ENCODE assay signal across 8 cellular contexts in genomic region chrX:153474718-153475117, GRCh38. TPM values are rescaled to one million over a fixed set of nuclear protein-coding genes. Genes with fewer than 3 reads are reported as not detected.
A peak's percentile ranks its signal among the peaks of the same experiment; 100 is the strongest.
DNase-seq lines count a peak whose midpoint lies in the region; TF ChIP-seq lines count a peak whose summit lies in the region.

No MANE protein-coding gene starts in this region.

- peaks cover 33% of the 10 kb centered on the region for H3K4me1 ChIP-seq in left ventricle myocardium inferior

- H3K36me3 ChIP-seq in left ventricle myocardium inferior, result no peaks in the 10 kb centered on the region

- peak; percentile 33 for DNase-seq in NCI-H2029 (lab: John Stamatoyannopoulos, UW)
- DNase-seq in NCI-H2029 treated with DMSO at 0.1 percent for 48 hours (lab: John Stamatoyannopoulos, UW), result no peak
- peak; percentile 79 for DNase-seq in activated effector memory CD4-positive, alpha-beta T cell treated with anti-CD3 and anti-CD28 coated beads, Interleukin-2, amount 50 U/mL, for 16 hours
- peak; percentile 71 for DNase-seq in left ventricle myocardium inferior
- DNase-seq in stimulated activated CD4-positive, alpha-beta T cell treated with anti-CD3 and anti-CD28 coated beads, Interleukin-1b, Interleukin-23, amount 100 ng/mL, for 4 hours (ENCODE audit: low read depth in 2 of 2), result peak; percentile 37 to 42
- no peak for DNase-seq in KBM-7
- no peak for DNase-seq in GM13976 (ENCODE audit: low spot score)
- DNase-seq in midbrain (lab: John Stamatoyannopoulos, UW), result no peak

- TF ChIP-seq CTCF in left ventricle myocardium inferior (IDR thresholded peaks at IDR 0.05; ENCODE audit: borderline replicate concordance) (no peak), GM13976 (IDR thresholded peaks at IDR 0.05; ENCODE audit: borderline replicate concordance, control extremely low read depth, extremely low read depth, insufficient read depth, missing control alignments) (no peak)

- H3K27ac ChIP-seq in left ventricle myocardium inferior (replicated peaks), result peak overlapping the region; percentile 76

- H3K27me3 ChIP-seq in left ventricle myocardium inferior (ENCODE audit: low read depth), result no peaks in the 10 kb centered on the region

- H3K4me3 ChIP-seq in left ventricle myocardium inferior, result peak overlapping the region; percentile 49

- no peaks in the 10 kb centered on the region for H3K9me3 ChIP-seq in left ventricle myocardium inferior (replicated peaks)

- intact Hi-C loops in left ventricle myocardium inferior (cut with micrococcal nuclease), result no loop called here

- in situ Hi-C loops in KBM-7 (cut with MboI; ENCODE audit: low pct_unique_long_range_greater_than_20kb, low sequenced_read_pairs) (no loop called here), GM13976 (cut with MboI; ENCODE audit: low sequenced_read_pairs, unreplicated experiment) (no loop called here)

RNA-seq across cellular contexts. Expression of gene HAUS7, which starts 4.3 kb away (rescaled TPM):
- total RNA-seq in left ventricle myocardium inferior, result 17.0 TPM

RNA-seq across cellular contexts. Expression of gene BGN, which starts 20.1 kb away (rescaled TPM):
- 84.3 TPM for total RNA-seq in left ventricle myocardium inferior

RNA-seq across cellular contexts. Expression of gene TREX2, which starts 28.9 kb away (rescaled TPM):
- total RNA-seq in left ventricle myocardium inferior, result not detected

RNA-seq across cellular contexts. Expression of gene ATP2B3, which starts 42.7 kb away (rescaled TPM):
- total RNA-seq in left ventricle myocardium inferior, result not detected

Comparison
In these comparisons a context has a peak if more than half of its experiments do, and no peak if none do; other contexts are left out.
1. DNase-seq: peak in NCI-H2029 (single experiment), activated effector memory CD4-positive, alpha-beta T cell treated with anti-CD3 and anti-CD28 coated beads, Interleukin-2, amount 50 U/mL, for 16 hours (single experiment), left ventricle myocardium inferior (single experiment) and stimulated activated CD4-positive, alpha-beta T cell treated with anti-CD3 and anti-CD28 coated beads, Interleukin-1b, Interleukin-23, amount 100 ng/mL, for 4 hours (2 of 2); none in NCI-H2029 treated with DMSO at 0.1 percent for 48 hours (single experiment), KBM-7 (single experiment), GM13976 (single experiment) and midbrain (single experiment).